Comparison of ENCODE assay signal across 9 cellular contexts in genomic region chr9:81814794-81815464, GRCh38.
DNase-seq lines count a peak whose midpoint lies in the region; ATAC-seq and TF ChIP-seq lines count a peak whose summit lies in the region.
"Had no signal": no experiment of that assay in that cellular context is flagged by ENCODE, and none has a peak within 500 bp of the region (broad histone marks: within the 10 kb centered on the region; RNA-seq: fewer than 3 reads in every experiment).

No MANE protein-coding gene starts in this region.

- CTCF ChIA-PET in HEK293T (lab: Yijun Ruan, JAX), result interaction anchor here (0.6 kb wide), 1 partner anchor 294 kb away, joined by 5 read pairs; no protein-coding TSS in a partner anchor

- H3K4me1 ChIP-seq in testis, result peaks cover 10% of the 10 kb centered on the region
- H3K4me1 ChIP-seq: parathyroid adenoma had no signal

- H3K4me3 ChIP-seq in testis, result no peak overlapping the region

- H3K9me3 ChIP-seq in testis, result no peaks in the 10 kb centered on the region

- TF ChIP-seq POLR2A in testis (IDR thresholded peaks at IDR 0.05), result no peak

- TF ChIP-seq CTCF in testis (IDR thresholded peaks at IDR 0.05), result no peak

- H3K27ac ChIP-seq in testis, result peak overlapping the region in 1 of 2 donors; percentile 31
- H3K27ac ChIP-seq: parathyroid adenoma had no signal

- ATAC-seq in GM18502 (IDR thresholded peaks at IDR 0.05; ENCODE audit: poor library complexity, unreplicated experiment), result peak; percentile 81

- no peaks in the 10 kb centered on the region for H3K27me3 ChIP-seq in testis

- DNase-seq in HEK293T (ENCODE audit: extremely low spot score) (no peak), NCI-H226 (peak; percentile 68), kidney glomerular epithelial cell (lab: John Stamatoyannopoulos, UW) (peak; percentile 55), GM19240 (ENCODE audit: insufficient read length, low spot score) (no peak), NK-92 (lab: John Stamatoyannopoulos, UW; ENCODE audit: unreplicated experiment) (no peak), testis (no peak), NOMO-1 treated with dmso at 0.1 percent for 144 hours (lab: John Stamatoyannopoulos, UW; ENCODE audit: unreplicated experiment) (no peak)

- POLR2A ChIA-PET in HEK293T (lab: Yijun Ruan, JAX), result no interaction called here

- H3K36me3 ChIP-seq in testis (ENCODE audit: low read depth, missing control alignments), result no peaks in the 10 kb centered on the region

- intact Hi-C loops in testis (cut with DNase I; ENCODE audit: low total_unique reads), result no loop called here

- WGBS in testis, 2 donors, result 25 to 35% methylated on average over 3 of the region's 3 CpGs

TF ChIP-seq in HEK293T, 16 proteins besides CTCF, POLR2A, EP300 and RAD21:
- TF ChIP-seq PKNOX1 (IDR thresholded peaks at IDR 0.05) (peak; percentile 56; the same call in 1 of the 2 replicates), FOXA1 (IDR thresholded peaks at IDR 0.05) (no peak)
TF ChIP-seq in HEK293T: peak in this region for 1.

Comparison
In these comparisons a context has a peak if more than half of its experiments do, and no peak if none do; other contexts are left out.
1. DNase-seq: peak in NCI-H226 (single experiment) and kidney glomerular epithelial cell (single experiment); none in HEK293T (single experiment), GM19240 (single experiment), NK-92 (single experiment), testis (single experiment) and NOMO-1 treated with dmso at 0.1 percent for 144 hours (single experiment).